26 cellular contexts compared by ENCODE assay signal in the genomic region with DNA sequence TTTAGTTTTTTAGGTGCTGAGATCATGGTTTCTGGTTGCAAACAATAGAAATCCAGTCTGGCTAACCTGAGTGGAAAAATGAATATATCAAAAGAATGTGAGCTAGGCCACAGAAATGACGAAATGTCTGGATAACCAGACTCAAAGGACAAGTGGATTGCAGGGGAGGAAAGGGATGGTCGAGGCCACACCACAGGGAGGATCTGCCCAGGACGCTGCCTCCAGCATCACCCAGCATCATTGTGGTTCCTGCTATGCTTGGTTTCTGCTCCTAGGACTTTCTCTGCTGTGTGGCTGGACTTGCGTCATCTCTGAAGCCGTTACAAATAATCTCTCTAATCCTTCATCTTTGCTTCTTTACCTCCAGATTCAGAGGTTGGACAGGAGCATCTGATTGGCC.
DNase-seq lines count a peak whose midpoint lies in the region; TF ChIP-seq lines count a peak whose summit lies in the region.
"Had no signal": no experiment of that assay in that cellular context is flagged by ENCODE, and none has a peak within 500 bp of the region (broad histone marks: within the 10 kb centered on the region; RNA-seq: fewer than 3 reads in every experiment).

No MANE protein-coding gene starts in this region.

- H3F3A ChIP-seq in GM23248 (ENCODE audit: insufficient read depth): no peaks in the 10 kb centered on the region
- H3F3A ChIP-seq in SK-N-SH (replicated peaks; ENCODE audit: insufficient read depth): no peaks in the 10 kb centered on the region

- H4K12ac ChIP-seq in trophoblast cell (ENCODE audit: low read depth, low read length): no peak overlapping the region

- H2BK5ac ChIP-seq in trophoblast cell (ENCODE audit: low read depth, low read length, poor library complexity): no peak overlapping the region

- H3K14ac ChIP-seq in trophoblast cell (ENCODE audit: low read length): no peak overlapping the region

- H3K36me3 ChIP-seq in GM23248 (ENCODE audit: low read depth) (no peaks in the 10 kb centered on the region), SK-N-SH (replicated peaks in 1 of 2; ENCODE audit: control insufficient read depth in 1 of 2, insufficient read depth in 2 of 2, low read length in 1 of 2) (no peaks in the 10 kb centered on the region), trophoblast cell (ENCODE audit: control insufficient read depth in 1 of 2, insufficient read depth in 2 of 2, low read length in 2 of 2) (no peaks in the 10 kb centered on the region), vagina (no peaks in the 10 kb centered on the region)
- H3K36me3 ChIP-seq: adrenal gland, heart left ventricle, right atrium auricular region, SJSA1, thoracic aorta had no signal

- no peak overlapping the region for H3K23ac ChIP-seq in trophoblast cell (ENCODE audit: low read length)

- no peak for TF ChIP-seq POLR2A in vagina (IDR thresholded peaks at IDR 0.05)

- H3K4me1 ChIP-seq in GM23248 (ENCODE audit: insufficient read depth) (no peaks in the 10 kb centered on the region), SK-N-SH (ENCODE audit: control insufficient read depth in 1 of 2, insufficient read depth in 2 of 2, low read depth in 1 of 2, low read length in 1 of 2) (peaks cover 0 to 40% of the 10 kb centered on the region in 2 experiments; a peak in 2 of 4 replicates), trophoblast cell (ENCODE audit: control insufficient read depth in 1 of 2, insufficient read depth in 2 of 2, low read length in 2 of 2) (no peaks in the 10 kb centered on the region), vagina (no peaks in the 10 kb centered on the region)
- H3K4me1 ChIP-seq: adrenal gland, right atrium auricular region, SJSA1 had no signal

- no peaks in the 10 kb centered on the region for H3K9me3 ChIP-seq in GM23248 (ENCODE audit: low read depth)
- H3K9me3 ChIP-seq in SK-N-SH: no peaks in the 10 kb centered on the region
- no peaks in the 10 kb centered on the region for H3K9me3 ChIP-seq in trophoblast cell (ENCODE audit: insufficient read depth, low read depth, low read length)
- no peaks in the 10 kb centered on the region for H3K9me3 ChIP-seq in vagina
- H3K9me3 ChIP-seq: adrenal gland, SJSA1 had no signal

- no peak overlapping the region for H4K8ac ChIP-seq in trophoblast cell (ENCODE audit: low read depth, low read length)

- H2BK12ac ChIP-seq in trophoblast cell (ENCODE audit: low read length): no peak overlapping the region

- no peak overlapping the region for H4K91ac ChIP-seq in trophoblast cell (ENCODE audit: low read depth, low read length)

- no peak overlapping the region for H3K27ac ChIP-seq in GM23248
- peak overlapping the region; percentile 24 to 100; a peak in 3 of 4 replicates for H3K27ac ChIP-seq in SK-N-SH (ENCODE audit: low read depth in 2 of 2, low read length in 1 of 2)
- no peak overlapping the region for H3K27ac ChIP-seq in trophoblast cell (ENCODE audit: low read depth, low read length)
- no peak overlapping the region for H3K27ac ChIP-seq in vagina
- H3K27ac ChIP-seq: dorsolateral prefrontal cortex, heart left ventricle, right atrium auricular region, SJSA1, thoracic aorta had no signal

- H3K79me1 ChIP-seq in trophoblast cell (ENCODE audit: low read length): no peaks in the 10 kb centered on the region

- CTCF ChIA-PET in SK-N-SH (lab: Yijun Ruan, JAX): interaction anchor here (0.7 to 7.2 kb wide), 6 partner anchors 14 to 136 kb away, joined by 3 to 49 read pairs (median 8); a partner anchor contains a TSS

- WGBS in GM23248 (ENCODE audit: low coverage in 1 of 2, low lambda C conversion rate in 2 of 2, missing lambda C conversion rate in 2 of 2), 2 experiments: 66% methylated on average over 5 of the region's 5 CpGs
- 50% methylated on average over 5 of the region's 5 CpGs for WGBS in SK-N-SH (ENCODE audit: low lambda C conversion rate)
- no CpG with 5 or more reads among the region's 5 CpGs for WGBS in trophoblast cell (ENCODE audit: extremely low coverage, insufficient coverage, insufficient read length)

- H3K4ac ChIP-seq in trophoblast cell (ENCODE audit: low read depth, low read length): no peak overlapping the region

- TF ChIP-seq CTCF in SK-N-SH (IDR thresholded peaks at IDR 0.05) (no peak), vagina (IDR thresholded peaks at IDR 0.05) (no peak)

- POLR2A ChIA-PET in SK-N-SH (lab: Yijun Ruan, JAX): interaction anchor here (0.5 to 3.6 kb wide), 10 partner anchors 14 to 113 kb away, joined by 3 to 59 read pairs (median 7); a partner anchor contains a TSS

- H3K18ac ChIP-seq in trophoblast cell (ENCODE audit: low read length): no peak overlapping the region

- H3K9ac ChIP-seq in GM23248 (no peak overlapping the region), SK-N-SH (no peak overlapping the region), trophoblast cell (ENCODE audit: low read length) (no peak overlapping the region)

- H3K4me2 ChIP-seq in GM23248 (ENCODE audit: unreplicated experiment): no peak overlapping the region
- H3K4me2 ChIP-seq in SK-N-SH: no peak overlapping the region
- H3K4me2 ChIP-seq in trophoblast cell (ENCODE audit: low read length): no peak overlapping the region

- DNase-seq in GM23248 (peak; percentile 26), SK-N-SH (peak; percentile 26), dedifferentiated amniotic fluid mesenchymal stem cell (ENCODE audit: extremely low spot score) (peak; percentile 39), trophoblast cell (peak; percentile 18), NCI-H2029 (lab: John Stamatoyannopoulos, UW) (no peak), GOT3 (lab: John Stamatoyannopoulos, UW) (no peak), vagina (ENCODE audit: extremely low spot score in 2 of 2) (no peak)
- no peak for DNase-seq in stimulated activated naive CD4-positive, alpha-beta T cell treated with Interleukin-2 at 50 U/mL for 16 hours (lab: John Stamatoyannopoulos, UW)
- DNase-seq: activated CD4-positive, alpha-beta T cell treated with anti-CD3 and anti-CD28 coated beads for 36 hours; activated naive CD4-positive, alpha-beta T cell; activated T-cell treated with anti-CD3 and anti-CD28 coated beads, Interleukin-2, amount 50 U/mL, for 4 hours; caudate nucleus; CD4-positive, alpha-beta memory T cell; dorsolateral prefrontal cortex; heart left ventricle; HFFc6; KBM-7; naive thymus-derived CD4-positive, alpha-beta T cell; NCI-H1694; stimulated activated CD4-positive, alpha-beta T cell treated with anti-CD3 and anti-CD28 coated beads, Interleukin-4, amount 100 ng/mL, for 24 hours; stimulated activated naive CD4-positive, alpha-beta T cell; T-helper 2 cell had no signal

- no peaks in the 10 kb centered on the region for H3K9me2 ChIP-seq in GM23248 (ENCODE audit: insufficient read depth)
- H3K9me2 ChIP-seq in SK-N-SH: no peaks in the 10 kb centered on the region

- H3K4me3 ChIP-seq in GM23248 (no peak overlapping the region), SK-N-SH (ENCODE audit: low read depth in 2 of 2, low read length in 1 of 2) (no peak overlapping the region), trophoblast cell (ENCODE audit: low read depth, low read length) (no peak overlapping the region), vagina (no peak overlapping the region)
- H3K4me3 ChIP-seq: adrenal gland, dorsolateral prefrontal cortex, heart left ventricle, right atrium auricular region, SJSA1, thoracic aorta had no signal

- in situ Hi-C loops in GM23248 (cut with MboI): no loop called here

- no peak overlapping the region for H2BK120ac ChIP-seq in trophoblast cell (ENCODE audit: insufficient read depth, low read length, poor library complexity)

- H2AFZ ChIP-seq in GM23248: no peak overlapping the region
- no peak overlapping the region for H2AFZ ChIP-seq in SK-N-SH (ENCODE audit: low read depth)
- H2AFZ ChIP-seq in trophoblast cell (ENCODE audit: insufficient read depth, low read length, poor library complexity): no peak overlapping the region

- TF ChIP-seq RAD21 in SK-N-SH (IDR thresholded peaks at IDR 0.05; ENCODE audit: low read length): no peak

- H4K20me1 ChIP-seq in GM23248 (ENCODE audit: insufficient read depth): no peaks in the 10 kb centered on the region
- no peaks in the 10 kb centered on the region for H4K20me1 ChIP-seq in SK-N-SH (ENCODE audit: insufficient read depth)

- H2AK5ac ChIP-seq in trophoblast cell (ENCODE audit: low read length): no peak overlapping the region

- H3K27me3 ChIP-seq in GM23248 (replicated peaks; ENCODE audit: insufficient read depth) (no peaks in the 10 kb centered on the region; the same call in 1 of the 2 replicates), SK-N-SH (ENCODE audit: insufficient read depth) (no peaks in the 10 kb centered on the region), trophoblast cell (ENCODE audit: insufficient read depth, low read length) (no peaks in the 10 kb centered on the region), vagina (no peaks in the 10 kb centered on the region)
- H3K27me3 ChIP-seq: adrenal gland, dorsolateral prefrontal cortex, heart left ventricle, right atrium auricular region, SJSA1 had no signal

- intact Hi-C loops in vagina (cut with DNase I): no loop called here

- H3K79me2 ChIP-seq in GM23248 (ENCODE audit: insufficient read depth) (no peaks in the 10 kb centered on the region), SK-N-SH (ENCODE audit: insufficient read depth) (no peaks in the 10 kb centered on the region), trophoblast cell (ENCODE audit: control insufficient read depth, insufficient read depth, low read length, poor library complexity) (no peaks in the 10 kb centered on the region)

- TF ChIP-seq EP300 in SK-N-SH (IDR thresholded peaks at IDR 0.05; ENCODE audit: borderline replicate concordance in 1 of 2, low read depth in 1 of 2, low read length in 1 of 2): no peak

TF ChIP-seq in SK-N-SH, 30 proteins besides CTCF, POLR2A, EP300 and RAD21 (continues in another document):
- TF ChIP-seq JUND (IDR thresholded peaks at IDR 0.05) (no peak), TCF12 (IDR thresholded peaks at IDR 0.05) (no peak), FOXJ3 (CRISPR knock-in tag; IDR thresholded peaks at IDR 0.05) (no peak), FOXM1 (IDR thresholded peaks at IDR 0.05; ENCODE audit: low read depth) (no peak), RXRA (IDR thresholded peaks at IDR 0.05; ENCODE audit: borderline replicate concordance, low read depth) (no peak), ELF1 (IDR thresholded peaks at IDR 0.05) (no peak), SIN3A (IDR thresholded peaks at IDR 0.05; ENCODE audit: borderline replicate concordance, low read depth, low read length) (no peak), SMC3 (IDR thresholded peaks at IDR 0.05; ENCODE audit: low read depth, low read length) (no peak), POLR2AphosphoS5 (IDR thresholded peaks at IDR 0.05; ENCODE audit: low read depth, low read length) (no peak), FOSL2 (IDR thresholded peaks at IDR 0.05; ENCODE audit: borderline replicate concordance, low read depth) (no peak)
- TF ChIP-seq, protein P1, sequence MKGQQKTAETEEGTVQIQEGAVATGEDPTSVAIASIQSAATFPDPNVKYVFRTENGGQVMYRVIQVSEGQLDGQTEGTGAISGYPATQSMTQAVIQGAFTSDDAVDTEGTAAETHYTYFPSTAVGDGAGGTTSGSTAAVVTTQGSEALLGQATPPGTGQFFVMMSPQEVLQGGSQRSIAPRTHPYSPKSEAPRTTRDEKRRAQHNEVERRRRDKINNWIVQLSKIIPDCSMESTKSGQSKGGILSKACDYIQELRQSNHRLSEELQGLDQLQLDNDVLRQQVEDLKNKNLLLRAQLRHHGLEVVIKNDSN (IDR thresholded peaks at IDR 0.05; ENCODE audit: borderline replicate concordance, low read depth): no peak

Comparison
In these comparisons a context has a peak if more than half of its experiments do, and no peak if none do; other contexts are left out.
1. DNase-seq: peak in GM23248 (single experiment), SK-N-SH (single experiment), dedifferentiated amniotic fluid mesenchymal stem cell (single experiment) and trophoblast cell (2 of 2); none in NCI-H2029 (single experiment), stimulated activated naive CD4-positive, alpha-beta T cell treated with Interleukin-2 at 50 U/mL for 16 hours (single experiment), GOT3 (single experiment) and vagina (0 of 2).
2. H3K27ac ChIP-seq: peak in SK-N-SH (2 of 2); none in GM23248 (single experiment), trophoblast cell (single experiment) and vagina (single experiment).